ENCODE assay signal across 19 cellular contexts in the genomic region with DNA sequence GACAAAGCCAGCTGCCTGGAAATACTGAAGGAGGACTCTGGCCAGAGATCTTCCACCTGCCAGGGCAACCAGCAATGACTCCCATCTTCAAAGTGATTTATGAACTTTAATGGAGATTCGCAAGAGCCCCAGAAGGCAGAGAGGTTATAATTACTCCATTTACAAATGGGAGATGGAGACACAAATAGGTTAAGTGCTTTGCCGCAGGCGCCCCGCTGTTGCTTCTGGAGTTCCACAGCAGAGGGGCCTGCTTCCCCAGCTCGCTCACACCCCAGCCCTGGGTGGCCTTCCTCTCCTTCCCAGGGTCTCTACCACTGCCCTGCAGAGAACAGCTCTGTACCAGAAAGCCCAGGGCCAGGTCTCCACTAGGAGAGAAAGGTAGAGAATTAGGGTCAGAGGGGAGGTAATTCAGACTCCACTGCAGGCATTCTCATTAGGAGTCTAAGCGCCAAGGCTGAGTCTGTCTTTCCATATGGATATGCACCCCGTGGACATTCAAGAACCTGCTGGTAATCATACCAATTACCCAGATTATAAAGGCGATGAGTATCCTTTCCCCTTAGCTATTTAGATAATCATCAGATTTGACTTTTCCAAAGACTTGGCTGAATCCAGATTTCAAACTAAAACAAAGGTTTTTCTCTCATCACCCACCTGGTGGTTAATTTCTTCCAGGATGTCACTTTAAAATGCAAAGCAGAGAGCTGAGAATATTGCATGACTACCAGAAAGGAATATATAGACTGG.
DNase-seq lines count a peak whose midpoint lies in the region; ATAC-seq and TF ChIP-seq lines count a peak whose summit lies in the region.
"Had no signal": no experiment of that assay in that cellular context is flagged by ENCODE, and none has a peak within 500 bp of the region (broad histone marks: within the 10 kb centered on the region; RNA-seq: fewer than 3 reads in every experiment).

No MANE protein-coding gene starts in this region.

- no peak overlapping the region for H3K4me3 Mint-ChIP-seq in nephron
- H3K4me3 Mint-ChIP-seq: CD8-positive, alpha-beta memory T cell; T-helper 1 cell treated with Interleukin-12 subunit alpha and Interleukin-12 subunit beta and Interleukin-4 antibody, amounts not matched to agents 30 μg/mL and 1 μg/mL, for 36 hours had no signal

- intact Hi-C loops in cardiac septum (cut with DNase I) = no loop called here
- intact Hi-C loops in heart left ventricle (cut with DNase I) = no loop called here

- H3K9me3 ChIP-seq in BE2C (no peaks in the 10 kb centered on the region), HEK293 (ENCODE audit: control insufficient read depth, insufficient read depth, low read depth, low read length) (no peaks in the 10 kb centered on the region), heart left ventricle (no peaks in the 10 kb centered on the region)
- H3K9me3 ChIP-seq: A549, BLaER1, MG63 had no signal

- CTCF ChIA-PET in HEK293 (lab: Yijun Ruan, JAX) = no interaction called here

- H3K4me1 ChIP-seq in BE2C (no peaks in the 10 kb centered on the region), HEK293 (ENCODE audit: control insufficient read depth, insufficient read depth, low read length) (no peaks in the 10 kb centered on the region), heart left ventricle (no peaks in the 10 kb centered on the region)
- H3K4me1 ChIP-seq: A549, BLaER1 had no signal

- H3K4me3 ChIP-seq in BE2C (ENCODE audit: low read depth, low read length) = no peak overlapping the region
- no peak overlapping the region for H3K4me3 ChIP-seq in HEK293 (ENCODE audit: low read depth, low read length)
- H3K4me3 ChIP-seq in heart left ventricle = no peak overlapping the region
- H3K4me3 ChIP-seq: A549, BLaER1, MG63, PC-9 had no signal

- no peak for TF ChIP-seq POLR2A in heart left ventricle (IDR thresholded peaks at IDR 0.05)

- no peaks in the 10 kb centered on the region for H3K9me3 Mint-ChIP-seq in nephron
- H3K9me3 Mint-ChIP-seq: CD8-positive, alpha-beta memory T cell; T-helper 1 cell treated with Interleukin-12 subunit alpha and Interleukin-12 subunit beta and Interleukin-4 antibody, amounts not matched to agents 30 μg/mL and 1 μg/mL, for 36 hours had no signal

- H3K27ac Mint-ChIP-seq in nephron = peak overlapping the region; percentile 16 to 65 (median 55)
- H3K27ac Mint-ChIP-seq: T-helper 1 cell treated with Interleukin-12 subunit alpha and Interleukin-12 subunit beta and Interleukin-4 antibody, amounts not matched to agents 30 μg/mL and 1 μg/mL, for 36 hours had no signal

- no peak for TF ChIP-seq CTCF in BE2C (IDR thresholded peaks at IDR 0.05; ENCODE audit: low read depth, low read length)
- TF ChIP-seq CTCF in HEK293 (tag by site-specific recombination; IDR thresholded peaks at IDR 0.05) = no peak
- TF ChIP-seq CTCF in nephron (IDR thresholded peaks at IDR 0.05; ENCODE audit: unreplicated experiment in 3 of 3) = no peak
- no peak for TF ChIP-seq CTCF in heart left ventricle (IDR thresholded peaks at IDR 0.05)

- POLR2A ChIA-PET in HEK293 (lab: Yijun Ruan, JAX) = interaction anchor here (0.6 kb wide), 1 partner anchor 799 kb away, joined by 3 read pairs; no protein-coding TSS in a partner anchor

- H3K27me3 ChIP-seq in BE2C (no peaks in the 10 kb centered on the region; the same call in 1 of the 2 replicates), heart left ventricle (no peaks in the 10 kb centered on the region)
- H3K27me3 ChIP-seq: MG63 had no signal

- ATAC-seq in heart left ventricle = no peak
- ATAC-seq: A549 had no signal

- peaks cover 37% of the 10 kb centered on the region for H3K4me1 Mint-ChIP-seq in nephron
- H3K4me1 Mint-ChIP-seq: CD8-positive, alpha-beta memory T cell had no signal

- WGBS in heart left ventricle, 4 donors = 90 to 94% (median 91%) methylated on average over 8 of the region's 8 CpGs

- peak; percentile 57 for DNase-seq in BE2C
- DNase-seq in SK-N-DZ (ENCODE audit: low spot score) = peak; percentile 27
- no peak for DNase-seq in globus pallidus (ENCODE audit: low spot score)
- no peak for DNase-seq in H4 (ENCODE audit: low spot score)
- no peak for DNase-seq in cardiac septum (ENCODE audit: low spot score)
- no peak for DNase-seq in heart left ventricle
- DNase-seq: CD8-positive, alpha-beta memory T cell; Kasumi-1; MG63; NCI-H1092; NCI-H2029; PC-9; SIG-M5 had no signal

- no peaks in the 10 kb centered on the region for H3K36me3 Mint-ChIP-seq in nephron (ENCODE audit: low read depth)
- H3K36me3 Mint-ChIP-seq: CD8-positive, alpha-beta memory T cell had no signal

- H3K36me3 ChIP-seq in BE2C (no peaks in the 10 kb centered on the region), HEK293 (ENCODE audit: control insufficient read depth in 2 of 2, insufficient read depth in 1 of 2, low read length in 2 of 2) (no peaks in the 10 kb centered on the region), heart left ventricle (no peaks in the 10 kb centered on the region)
- H3K36me3 ChIP-seq: BLaER1, MG63 had no signal

- H3K27me3 Mint-ChIP-seq in nephron (ENCODE audit: low read depth) = no peaks in the 10 kb centered on the region

- H3K27ac ChIP-seq in HEK293 (ENCODE audit: extremely low read depth, low read depth, low read length) (no peak overlapping the region), heart left ventricle (no peak overlapping the region)
- H3K27ac ChIP-seq: A549, BLaER1, PC-9, RWPE1 had no signal

TF ChIP-seq in HEK293, 187 proteins besides CTCF, POLR2A, EP300 and RAD21:
- TF ChIP-seq SP7 (tag by site-specific recombination; IDR thresholded peaks at IDR 0.05) (peak; percentile 49; the same call in 1 of the 2 replicates), TRIM28 (IDR thresholded peaks at IDR 0.05; ENCODE audit: borderline replicate concordance, low read length) (0 out of 2 replicates have a peak, but pooled peaks have one; percentile 34), ZIC2 (tag by site-specific recombination; IDR thresholded peaks at IDR 0.05) (peak; percentile 91), GLIS2 (tag by site-specific recombination; IDR thresholded peaks at IDR 0.05) (0 out of 2 replicates have a peak, but pooled peaks have one; percentile 19), GLIS1 (tag by site-specific recombination; IDR thresholded peaks at IDR 0.05) (peak; percentile 33; the same call in 1 of the 2 replicates)
- TF ChIP-seq, protein P1, sequence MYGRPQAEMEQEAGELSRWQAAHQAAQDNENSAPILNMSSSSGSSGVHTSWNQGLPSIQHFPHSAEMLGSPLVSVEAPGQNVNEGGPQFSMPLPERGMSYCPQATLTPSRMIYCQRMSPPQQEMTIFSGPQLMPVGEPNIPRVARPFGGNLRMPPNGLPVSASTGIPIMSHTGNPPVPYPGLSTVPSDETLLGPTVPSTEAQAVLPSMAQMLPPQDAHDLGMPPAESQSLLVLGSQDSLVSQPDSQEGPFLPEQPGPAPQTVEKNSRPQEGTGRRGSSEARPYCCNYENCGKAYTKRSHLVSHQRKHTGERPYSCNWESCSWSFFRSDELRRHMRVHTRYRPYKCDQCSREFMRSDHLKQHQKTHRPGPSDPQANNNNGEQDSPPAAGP (tag by site-specific recombination; IDR thresholded peaks at IDR 0.05) = no peak

Comparison
In these comparisons a context has a peak if more than half of its experiments do, and no peak if none do; other contexts are left out.
1. DNase-seq: peak in BE2C (single experiment) and SK-N-DZ (single experiment); none in globus pallidus (single experiment), H4 (single experiment), cardiac septum (single experiment) and heart left ventricle (0 of 5).